In genomic region chr7:80859272-80859970, GRCh38 we compare ENCODE assay signal across 1 cellular context.
TF ChIP-seq lines count a peak whose summit lies in the region.

No MANE protein-coding gene starts in this region.

TF ChIP-seq in HepG2, 621 proteins besides CTCF, POLR2A, EP300 and RAD21 (continued from another document):
- no peak for TF ChIP-seq MTERF4 (CRISPR knock-in tag; IDR thresholded peaks at IDR 0.05)
- no peak for TF ChIP-seq ZNF562 (CRISPR knock-in tag; IDR thresholded peaks at IDR 0.05; ENCODE audit: borderline replicate concordance)
- TF ChIP-seq, protein P1, sequence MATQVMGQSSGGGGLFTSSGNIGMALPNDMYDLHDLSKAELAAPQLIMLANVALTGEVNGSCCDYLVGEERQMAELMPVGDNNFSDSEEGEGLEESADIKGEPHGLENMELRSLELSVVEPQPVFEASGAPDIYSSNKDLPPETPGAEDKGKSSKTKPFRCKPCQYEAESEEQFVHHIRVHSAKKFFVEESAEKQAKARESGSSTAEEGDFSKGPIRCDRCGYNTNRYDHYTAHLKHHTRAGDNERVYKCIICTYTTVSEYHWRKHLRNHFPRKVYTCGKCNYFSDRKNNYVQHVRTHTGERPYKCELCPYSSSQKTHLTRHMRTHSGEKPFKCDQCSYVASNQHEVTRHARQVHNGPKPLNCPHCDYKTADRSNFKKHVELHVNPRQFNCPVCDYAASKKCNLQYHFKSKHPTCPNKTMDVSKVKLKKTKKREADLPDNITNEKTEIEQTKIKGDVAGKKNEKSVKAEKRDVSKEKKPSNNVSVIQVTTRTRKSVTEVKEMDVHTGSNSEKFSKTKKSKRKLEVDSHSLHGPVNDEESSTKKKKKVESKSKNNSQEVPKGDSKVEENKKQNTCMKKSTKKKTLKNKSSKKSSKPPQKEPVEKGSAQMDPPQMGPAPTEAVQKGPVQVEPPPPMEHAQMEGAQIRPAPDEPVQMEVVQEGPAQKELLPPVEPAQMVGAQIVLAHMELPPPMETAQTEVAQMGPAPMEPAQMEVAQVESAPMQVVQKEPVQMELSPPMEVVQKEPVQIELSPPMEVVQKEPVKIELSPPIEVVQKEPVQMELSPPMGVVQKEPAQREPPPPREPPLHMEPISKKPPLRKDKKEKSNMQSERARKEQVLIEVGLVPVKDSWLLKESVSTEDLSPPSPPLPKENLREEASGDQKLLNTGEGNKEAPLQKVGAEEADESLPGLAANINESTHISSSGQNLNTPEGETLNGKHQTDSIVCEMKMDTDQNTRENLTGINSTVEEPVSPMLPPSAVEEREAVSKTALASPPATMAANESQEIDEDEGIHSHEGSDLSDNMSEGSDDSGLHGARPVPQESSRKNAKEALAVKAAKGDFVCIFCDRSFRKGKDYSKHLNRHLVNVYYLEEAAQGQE (IDR thresholded peaks at IDR 0.05; ENCODE audit: borderline replicate concordance in 1 of 2, low read depth in 1 of 2, low read length in 2 of 2), result no peak
- TF ChIP-seq CENPT (CRISPR knock-in tag; IDR thresholded peaks at IDR 0.05; ENCODE audit: low read depth), result no peak
- no peak for TF ChIP-seq SAP130 (CRISPR knock-in tag; IDR thresholded peaks at IDR 0.05; ENCODE audit: low read depth)
- TF ChIP-seq RORA (CRISPR knock-in tag; IDR thresholded peaks at IDR 0.05), result no peak
- TF ChIP-seq ZNF839 (CRISPR knock-in tag; IDR thresholded peaks at IDR 0.05; ENCODE audit: borderline replicate concordance), result no peak
- no peak for TF ChIP-seq ATF7 (IDR thresholded peaks at IDR 0.05)
- no peak for TF ChIP-seq ATF7 (CRISPR knock-in tag; IDR thresholded peaks at IDR 0.05)
- TF ChIP-seq EHMT2 (IDR thresholded peaks at IDR 0.05; ENCODE audit: borderline replicate concordance, low read depth, low read length), result no peak
- TF ChIP-seq ADNP (CRISPR knock-in tag; IDR thresholded peaks at IDR 0.05), result no peak
- TF ChIP-seq KLF16 (CRISPR knock-in tag; IDR thresholded peaks at IDR 0.05), result no peak
TF ChIP-seq in HepG2: peak in this region for 0.
